ENCODE assay signal across 2 cellular contexts in genomic region chr1:23694371-23694770, GRCh38.
TF ChIP-seq lines count a peak whose summit lies in the region.

No MANE protein-coding gene starts in this region.

TF ChIP-seq in H1, 55 proteins besides CTCF, POLR2A, EP300 and RAD21:
- TF ChIP-seq TAF7 (optimal IDR thresholded peaks at IDR 0.05; ENCODE audit: borderline replicate concordance, low read depth, low read length): no peak

TF ChIP-seq in HEK293T, 16 proteins besides CTCF, POLR2A, EP300 and RAD21:
- no peak for TF ChIP-seq FOXK2 (IDR thresholded peaks at IDR 0.05)
- no peak for TF ChIP-seq ZNF384 (IDR thresholded peaks at IDR 0.05)
- no peak for TF ChIP-seq TARDBP (IDR thresholded peaks at IDR 0.05)
- TF ChIP-seq ARNT (IDR thresholded peaks at IDR 0.05): no peak
- TF ChIP-seq SP1 (IDR thresholded peaks at IDR 0.05): no peak
- TF ChIP-seq L3MBTL2 (conservative IDR thresholded peaks at IDR 0.05): no peak
- no peak for TF ChIP-seq BHLHE40 (IDR thresholded peaks at IDR 0.05; ENCODE audit: borderline replicate concordance)
- TF ChIP-seq LEF1 (IDR thresholded peaks at IDR 0.05; ENCODE audit: borderline replicate concordance): no peak
- no peak for TF ChIP-seq FOXM1 (IDR thresholded peaks at IDR 0.05; ENCODE audit: borderline replicate concordance)
- TF ChIP-seq PKNOX1 (IDR thresholded peaks at IDR 0.05): no peak
- TF ChIP-seq CTBP1 (IDR thresholded peaks at IDR 0.05; ENCODE audit: borderline replicate concordance): no peak
TF ChIP-seq in HEK293T: peak in this region for 0.
